ENCODE assay signal across 8 cellular contexts in the genomic region with DNA sequence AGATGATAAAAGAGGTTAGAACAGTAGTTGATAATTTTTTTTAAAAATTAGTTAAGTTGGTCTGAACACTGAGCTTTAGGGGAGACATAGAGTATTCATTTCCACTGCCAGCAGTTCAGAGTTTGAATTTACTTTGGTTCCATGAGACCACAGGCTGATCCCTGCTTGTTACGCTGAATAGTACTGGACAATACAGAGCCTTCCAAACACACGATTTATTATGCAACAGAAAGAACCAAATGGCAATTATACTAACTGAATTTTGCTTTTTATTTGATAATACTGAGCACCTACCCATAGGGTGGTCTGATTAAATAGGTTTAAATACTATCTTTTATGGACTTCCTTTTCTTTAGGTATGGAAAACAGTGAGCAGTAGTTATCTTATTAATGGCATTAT.
"Had no signal": no experiment of that assay in that cellular context is flagged by ENCODE, and none has a peak within 500 bp of the region (broad histone marks: within the 10 kb centered on the region; RNA-seq: fewer than 3 reads in every experiment).

No MANE protein-coding gene starts in this region.

- FAIRE-seq: G401.6, GM12878, GM12891, GM12892, GM18507, GM19239 had no signal

- DNase-seq: GDM1, GF-D8 had no signal

- H3K4me3 ChIP-seq: GM12878 had no signal

- ATAC-seq: GM12878 had no signal
